1 cellular context compared by ENCODE assay signal in genomic region chr11:87037450-87038234, GRCh38.
TF ChIP-seq lines count a peak whose summit lies in the region.

TSS of gene TMEM135 (plus strand) at chr11:87037934. CDS start at chr11:87038046, 112 bp downstream.

TF ChIP-seq in K562, 482 proteins besides CTCF, POLR2A, EP300 and RAD21 (continued from another document and continues in another):
- TF ChIP-seq, protein P1, sequence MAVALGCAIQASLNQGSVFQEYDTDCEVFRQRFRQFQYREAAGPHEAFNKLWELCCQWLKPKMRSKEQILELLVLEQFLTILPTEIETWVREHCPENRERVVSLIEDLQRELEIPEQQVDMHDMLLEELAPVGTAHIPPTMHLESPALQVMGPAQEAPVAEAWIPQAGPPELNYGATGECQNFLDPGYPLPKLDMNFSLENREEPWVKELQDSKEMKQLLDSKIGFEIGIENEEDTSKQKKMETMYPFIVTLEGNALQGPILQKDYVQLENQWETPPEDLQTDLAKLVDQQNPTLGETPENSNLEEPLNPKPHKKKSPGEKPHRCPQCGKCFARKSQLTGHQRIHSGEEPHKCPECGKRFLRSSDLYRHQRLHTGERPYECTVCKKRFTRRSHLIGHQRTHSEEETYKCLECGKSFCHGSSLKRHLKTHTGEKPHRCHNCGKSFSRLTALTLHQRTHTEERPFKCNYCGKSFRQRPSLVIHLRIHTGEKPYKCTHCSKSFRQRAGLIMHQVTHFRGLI (CRISPR knock-in tag; IDR thresholded peaks at IDR 0.05): 0 out of 2 replicates have a peak, but pooled peaks have one; percentile 26
- TF ChIP-seq YY1 (IDR thresholded peaks at IDR 0.05; ENCODE audit: borderline replicate concordance in 1 of 3, control insufficient read depth in 1 of 3, extremely low read depth in 1 of 3, insufficient read depth in 3 of 3, insufficient read length in 1 of 3, insufficient replicate concordance in 2 of 3, low read depth in 1 of 3, low read length in 2 of 3): peak; percentile 53 to 92 (median 85)
- peak; percentile 73 for TF ChIP-seq TAF1 (IDR thresholded peaks at IDR 0.05; ENCODE audit: control insufficient read depth, extremely low read depth, insufficient read depth, low read length, severe bottlenecking)
- peak; percentile 96 for TF ChIP-seq NCOR1 (IDR thresholded peaks at IDR 0.05)
- peak; percentile 6; the same call in 1 of the 2 replicates for TF ChIP-seq HCFC1 (IDR thresholded peaks at IDR 0.05; ENCODE audit: low read depth, low read length)
- TF ChIP-seq, protein P2, sequence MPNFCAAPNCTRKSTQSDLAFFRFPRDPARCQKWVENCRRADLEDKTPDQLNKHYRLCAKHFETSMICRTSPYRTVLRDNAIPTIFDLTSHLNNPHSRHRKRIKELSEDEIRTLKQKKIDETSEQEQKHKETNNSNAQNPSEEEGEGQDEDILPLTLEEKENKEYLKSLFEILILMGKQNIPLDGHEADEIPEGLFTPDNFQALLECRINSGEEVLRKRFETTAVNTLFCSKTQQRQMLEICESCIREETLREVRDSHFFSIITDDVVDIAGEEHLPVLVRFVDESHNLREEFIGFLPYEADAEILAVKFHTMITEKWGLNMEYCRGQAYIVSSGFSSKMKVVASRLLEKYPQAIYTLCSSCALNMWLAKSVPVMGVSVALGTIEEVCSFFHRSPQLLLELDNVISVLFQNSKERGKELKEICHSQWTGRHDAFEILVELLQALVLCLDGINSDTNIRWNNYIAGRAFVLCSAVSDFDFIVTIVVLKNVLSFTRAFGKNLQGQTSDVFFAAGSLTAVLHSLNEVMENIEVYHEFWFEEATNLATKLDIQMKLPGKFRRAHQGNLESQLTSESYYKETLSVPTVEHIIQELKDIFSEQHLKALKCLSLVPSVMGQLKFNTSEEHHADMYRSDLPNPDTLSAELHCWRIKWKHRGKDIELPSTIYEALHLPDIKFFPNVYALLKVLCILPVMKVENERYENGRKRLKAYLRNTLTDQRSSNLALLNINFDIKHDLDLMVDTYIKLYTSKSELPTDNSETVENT (CRISPR knock-in tag; IDR thresholded peaks at IDR 0.05): peak; percentile 90
- peak; percentile 83 for TF ChIP-seq ZBTB43 (CRISPR knock-in tag; IDR thresholded peaks at IDR 0.05)
- TF ChIP-seq ZNF444 (CRISPR knock-in tag; IDR thresholded peaks at IDR 0.05): no peak
- no peak for TF ChIP-seq SMAD3 (CRISPR knock-in tag; conservative IDR thresholded peaks at IDR 0.05)
- 0 out of 2 replicates have a peak, but pooled peaks have one; percentile 12 for TF ChIP-seq GABPA (tag; conservative IDR thresholded peaks at IDR 0.05; ENCODE audit: low read depth)
- TF ChIP-seq NCOA1 (IDR thresholded peaks at IDR 0.05; ENCODE audit: low read depth): peak; percentile 80
- 0 out of 2 replicates have a peak, but pooled peaks have one; percentile 23 for TF ChIP-seq CHCHD3 (CRISPR knock-in tag; IDR thresholded peaks at IDR 0.05)
- no peak for TF ChIP-seq MEIS2 (IDR thresholded peaks at IDR 0.05; ENCODE audit: partially characterized antibody)
- no peak for TF ChIP-seq ZNF717 (CRISPR knock-in tag; IDR thresholded peaks at IDR 0.05)
- TF ChIP-seq, protein P3, sequence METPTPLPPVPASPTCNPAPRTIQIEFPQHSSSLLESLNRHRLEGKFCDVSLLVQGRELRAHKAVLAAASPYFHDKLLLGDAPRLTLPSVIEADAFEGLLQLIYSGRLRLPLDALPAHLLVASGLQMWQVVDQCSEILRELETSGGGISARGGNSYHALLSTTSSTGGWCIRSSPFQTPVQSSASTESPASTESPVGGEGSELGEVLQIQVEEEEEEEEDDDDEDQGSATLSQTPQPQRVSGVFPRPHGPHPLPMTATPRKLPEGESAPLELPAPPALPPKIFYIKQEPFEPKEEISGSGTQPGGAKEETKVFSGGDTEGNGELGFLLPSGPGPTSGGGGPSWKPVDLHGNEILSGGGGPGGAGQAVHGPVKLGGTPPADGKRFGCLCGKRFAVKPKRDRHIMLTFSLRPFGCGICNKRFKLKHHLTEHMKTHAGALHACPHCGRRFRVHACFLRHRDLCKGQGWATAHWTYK (CRISPR knock-in tag; IDR thresholded peaks at IDR 0.05): peak; percentile 64; the same call in 1 of the 2 replicates
- peak; percentile 54 to 73; a peak in 1 of 4 replicates for TF ChIP-seq NONO (IDR thresholded peaks at IDR 0.05; ENCODE audit: low read depth in 2 of 2, low read length in 1 of 2)
- peak; percentile 87 for TF ChIP-seq THRA (IDR thresholded peaks at IDR 0.05)
- TF ChIP-seq RBFOX2 (IDR thresholded peaks at IDR 0.05; ENCODE audit: low read depth, low read length): peak; percentile 96
- TF ChIP-seq ZNF41 (CRISPR knock-in tag; conservative IDR thresholded peaks at IDR 0.05): no peak
- TF ChIP-seq, protein P4, sequence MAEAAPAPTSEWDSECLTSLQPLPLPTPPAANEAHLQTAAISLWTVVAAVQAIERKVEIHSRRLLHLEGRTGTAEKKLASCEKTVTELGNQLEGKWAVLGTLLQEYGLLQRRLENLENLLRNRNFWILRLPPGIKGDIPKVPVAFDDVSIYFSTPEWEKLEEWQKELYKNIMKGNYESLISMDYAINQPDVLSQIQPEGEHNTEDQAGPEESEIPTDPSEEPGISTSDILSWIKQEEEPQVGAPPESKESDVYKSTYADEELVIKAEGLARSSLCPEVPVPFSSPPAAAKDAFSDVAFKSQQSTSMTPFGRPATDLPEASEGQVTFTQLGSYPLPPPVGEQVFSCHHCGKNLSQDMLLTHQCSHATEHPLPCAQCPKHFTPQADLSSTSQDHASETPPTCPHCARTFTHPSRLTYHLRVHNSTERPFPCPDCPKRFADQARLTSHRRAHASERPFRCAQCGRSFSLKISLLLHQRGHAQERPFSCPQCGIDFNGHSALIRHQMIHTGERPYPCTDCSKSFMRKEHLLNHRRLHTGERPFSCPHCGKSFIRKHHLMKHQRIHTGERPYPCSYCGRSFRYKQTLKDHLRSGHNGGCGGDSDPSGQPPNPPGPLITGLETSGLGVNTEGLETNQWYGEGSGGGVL (CRISPR knock-in tag; IDR thresholded peaks at IDR 0.05): no peak
- TF ChIP-seq CBFB (CRISPR knock-in tag; IDR thresholded peaks at IDR 0.05): no peak
- peak; percentile 96 for TF ChIP-seq L3MBTL2 (IDR thresholded peaks at IDR 0.05)
- TF ChIP-seq ESRRA (IDR thresholded peaks at IDR 0.05; ENCODE audit: borderline replicate concordance, low read depth): peak; percentile 87
- TF ChIP-seq, protein P5, sequence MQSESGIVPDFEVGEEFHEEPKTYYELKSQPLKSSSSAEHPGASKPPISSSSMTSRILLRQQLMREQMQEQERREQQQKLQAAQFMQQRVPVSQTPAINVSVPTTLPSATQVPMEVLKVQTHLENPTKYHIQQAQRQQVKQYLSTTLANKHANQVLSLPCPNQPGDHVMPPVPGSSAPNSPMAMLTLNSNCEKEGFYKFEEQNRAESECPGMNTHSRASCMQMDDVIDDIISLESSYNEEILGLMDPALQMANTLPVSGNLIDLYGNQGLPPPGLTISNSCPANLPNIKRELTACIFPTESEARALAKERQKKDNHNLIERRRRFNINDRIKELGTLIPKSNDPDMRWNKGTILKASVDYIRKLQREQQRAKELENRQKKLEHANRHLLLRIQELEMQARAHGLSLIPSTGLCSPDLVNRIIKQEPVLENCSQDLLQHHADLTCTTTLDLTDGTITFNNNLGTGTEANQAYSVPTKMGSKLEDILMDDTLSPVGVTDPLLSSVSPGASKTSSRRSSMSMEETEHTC (IDR thresholded peaks at IDR 0.05): peak; percentile 49; the same call in 1 of the 2 replicates
- TF ChIP-seq TCF7L2 (IDR thresholded peaks at IDR 0.05; ENCODE audit: low read depth, low read length): no peak
- peak; percentile 96 for TF ChIP-seq VEZF1 (CRISPR knock-in tag; IDR thresholded peaks at IDR 0.05)
- TF ChIP-seq ETV6 (IDR thresholded peaks at IDR 0.05; ENCODE audit: borderline replicate concordance in 1 of 2, low read depth in 2 of 2, low read length in 1 of 2): no peak
- 0 out of 2 replicates have a peak, but pooled peaks have one; percentile 64 for TF ChIP-seq ETV6 (CRISPR knock-in tag; IDR thresholded peaks at IDR 0.05; ENCODE audit: borderline replicate concordance)
- TF ChIP-seq ZNF232 (CRISPR knock-in tag; IDR thresholded peaks at IDR 0.05): peak; percentile 46; the same call in 1 of the 2 replicates
- peak; percentile 88 for TF ChIP-seq EGR1 (conservative IDR thresholded peaks at IDR 0.05)
- TF ChIP-seq SIN3B (IDR thresholded peaks at IDR 0.05; ENCODE audit: low read depth): peak; percentile 11; the same call in 1 of the 2 replicates
- TF ChIP-seq, protein P6, sequence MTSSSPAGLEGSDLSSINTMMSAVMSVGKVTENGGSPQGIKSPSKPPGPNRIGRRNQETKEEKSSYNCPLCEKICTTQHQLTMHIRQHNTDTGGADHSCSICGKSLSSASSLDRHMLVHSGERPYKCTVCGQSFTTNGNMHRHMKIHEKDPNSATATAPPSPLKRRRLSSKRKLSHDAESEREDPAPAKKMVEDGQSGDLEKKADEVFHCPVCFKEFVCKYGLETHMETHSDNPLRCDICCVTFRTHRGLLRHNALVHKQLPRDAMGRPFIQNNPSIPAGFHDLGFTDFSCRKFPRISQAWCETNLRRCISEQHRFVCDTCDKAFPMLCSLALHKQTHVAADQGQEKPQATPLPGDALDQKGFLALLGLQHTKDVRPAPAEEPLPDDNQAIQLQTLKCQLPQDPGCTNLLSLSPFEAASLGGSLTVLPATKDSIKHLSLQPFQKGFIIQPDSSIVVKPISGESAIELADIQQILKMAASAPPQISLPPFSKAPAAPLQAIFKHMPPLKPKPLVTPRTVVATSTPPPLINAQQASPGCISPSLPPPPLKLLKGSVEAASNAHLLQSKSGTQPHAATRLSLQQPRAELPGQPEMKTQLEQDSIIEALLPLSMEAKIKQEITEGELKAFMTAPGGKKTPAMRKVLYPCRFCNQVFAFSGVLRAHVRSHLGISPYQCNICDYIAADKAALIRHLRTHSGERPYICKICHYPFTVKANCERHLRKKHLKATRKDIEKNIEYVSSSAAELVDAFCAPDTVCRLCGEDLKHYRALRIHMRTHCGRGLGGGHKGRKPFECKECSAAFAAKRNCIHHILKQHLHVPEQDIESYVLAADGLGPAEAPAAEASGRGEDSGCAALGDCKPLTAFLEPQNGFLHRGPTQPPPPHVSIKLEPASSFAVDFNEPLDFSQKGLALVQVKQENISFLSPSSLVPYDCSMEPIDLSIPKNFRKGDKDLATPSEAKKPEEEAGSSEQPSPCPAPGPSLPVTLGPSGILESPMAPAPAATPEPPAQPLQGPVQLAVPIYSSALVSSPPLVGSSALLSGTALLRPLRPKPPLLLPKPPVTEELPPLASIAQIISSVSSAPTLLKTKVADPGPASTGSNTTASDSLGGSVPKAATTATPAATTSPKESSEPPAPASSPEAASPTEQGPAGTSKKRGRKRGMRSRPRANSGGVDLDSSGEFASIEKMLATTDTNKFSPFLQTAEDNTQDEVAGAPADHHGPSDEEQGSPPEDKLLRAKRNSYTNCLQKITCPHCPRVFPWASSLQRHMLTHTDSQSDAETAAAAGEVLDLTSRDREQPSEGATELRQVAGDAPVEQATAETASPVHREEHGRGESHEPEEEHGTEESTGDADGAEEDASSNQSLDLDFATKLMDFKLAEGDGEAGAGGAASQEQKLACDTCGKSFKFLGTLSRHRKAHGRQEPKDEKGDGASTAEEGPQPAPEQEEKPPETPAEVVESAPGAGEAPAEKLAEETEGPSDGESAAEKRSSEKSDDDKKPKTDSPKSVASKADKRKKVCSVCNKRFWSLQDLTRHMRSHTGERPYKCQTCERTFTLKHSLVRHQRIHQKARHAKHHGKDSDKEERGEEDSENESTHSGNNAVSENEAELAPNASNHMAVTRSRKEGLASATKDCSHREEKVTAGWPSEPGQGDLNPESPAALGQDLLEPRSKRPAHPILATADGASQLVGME (CRISPR knock-in tag; IDR thresholded peaks at IDR 0.05): 0 out of 2 replicates have a peak, but pooled peaks have one; percentile 54
- no peak for TF ChIP-seq PTBP1 (IDR thresholded peaks at IDR 0.05; ENCODE audit: low read depth, low read length)
- no peak for TF ChIP-seq CREBBP (IDR thresholded peaks at IDR 0.05; ENCODE audit: low read depth, low read length)
- no peak for TF ChIP-seq STAT5A (IDR thresholded peaks at IDR 0.05; ENCODE audit: borderline replicate concordance, low read length)
- peak; percentile 52 for TF ChIP-seq EP400 (IDR thresholded peaks at IDR 0.05)
- peak; percentile 47 for TF ChIP-seq NFYB (IDR thresholded peaks at IDR 0.05; ENCODE audit: extremely low read depth, insufficient read length)
- TF ChIP-seq ZNF830 (CRISPR knock-in tag; IDR thresholded peaks at IDR 0.05): peak; percentile 55; the same call in 1 of the 2 replicates
- TF ChIP-seq, protein P7, sequence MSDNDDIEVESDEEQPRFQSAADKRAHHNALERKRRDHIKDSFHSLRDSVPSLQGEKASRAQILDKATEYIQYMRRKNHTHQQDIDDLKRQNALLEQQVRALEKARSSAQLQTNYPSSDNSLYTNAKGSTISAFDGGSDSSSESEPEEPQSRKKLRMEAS (CRISPR knock-in tag; IDR thresholded peaks at IDR 0.05): peak; percentile 79
- no peak for TF ChIP-seq DIDO1 (tag; IDR thresholded peaks at IDR 0.05; ENCODE audit: low read depth)
- peak; percentile 17 for TF ChIP-seq CBFA2T3 (IDR thresholded peaks at IDR 0.05)
- TF ChIP-seq ID3 (CRISPR knock-in tag; IDR thresholded peaks at IDR 0.05): no peak
- peak; percentile 86; the same call in 1 of the 2 replicates for TF ChIP-seq ID3 (tag; IDR thresholded peaks at IDR 0.05)
